15 cellular contexts compared by ENCODE assay signal in genomic region chr2:172431428-172431827, GRCh38. TPM values are rescaled to one million over a fixed set of nuclear protein-coding genes. Genes with fewer than 3 reads are reported as not detected.
A peak's percentile ranks its signal among the peaks of the same experiment; 100 is the strongest.
DNase-seq lines count a peak whose midpoint lies in the region; ATAC-seq, FAIRE-seq and TF ChIP-seq lines count a peak whose summit lies in the region.
"Had no signal": no experiment of that assay in that cellular context is flagged by ENCODE, and none has a peak within 500 bp of the region (broad histone marks: within the 10 kb centered on the region; RNA-seq: fewer than 3 reads in every experiment).

No MANE protein-coding gene starts in this region.

- H3K27me3 Mint-ChIP-seq in CD4-positive, CD25-positive, alpha-beta regulatory T cell = no peaks in the 10 kb centered on the region
- H3K27me3 Mint-ChIP-seq: central memory CD8-positive, alpha-beta T cell had no signal

- peak overlapping the region; percentile 47 for H3K4me3 ChIP-seq in CD4-positive, CD25-positive, alpha-beta regulatory T cell (ENCODE audit: low read depth, low read length)
- H3K4me3 ChIP-seq in pancreas = peak overlapping the region in 1 of 4 donors; percentile 90
- H3K4me3 ChIP-seq: GM12878 had no signal

- intact Hi-C loops in left cardiac atrium (cut with DNase I) (no loop called here), pancreas (cut with DNase I) (no loop called here)

- DNase-seq in CD4-positive, CD25-positive, alpha-beta regulatory T cell = no peak
- DNase-seq in MV-4-11 (lab: John Stamatoyannopoulos, UW) = peak; percentile 22
- DNase-seq in left cardiac atrium = peak; percentile 45
- DNase-seq in pancreas = peak in 5 of 6 donors; percentile 58 to 80 (median 72)
- no peak for DNase-seq in kidney glomerular epithelial cell (lab: John Stamatoyannopoulos, UW)
- DNase-seq in iPS-NIHi11 (ENCODE audit: low spot score) = no peak
- DNase-seq in AG08396 (ENCODE audit: low spot score) = no peak
- no peak for DNase-seq in COLO668 (lab: John Stamatoyannopoulos, UW; ENCODE audit: unreplicated experiment)
- DNase-seq: activated CD4-positive, CD25-positive, alpha-beta regulatory T cell; activated T-cell treated with anti-CD3 and anti-CD28 coated beads, Interleukin-2, amount 50 U/mL, for 72 hours; DMS53; KG1; NCI-H2171 had no signal

- no peaks in the 10 kb centered on the region for H3K36me3 ChIP-seq in CD4-positive, CD25-positive, alpha-beta regulatory T cell (ENCODE audit: control insufficient read depth, insufficient read depth, low read length)
- no peaks in the 10 kb centered on the region for H3K36me3 ChIP-seq in pancreas

- no peaks in the 10 kb centered on the region for H3K27me3 ChIP-seq in CD4-positive, CD25-positive, alpha-beta regulatory T cell (ENCODE audit: control insufficient read depth, insufficient read depth, low read length)
- no peaks in the 10 kb centered on the region for H3K27me3 ChIP-seq in pancreas

- H3K36me3 Mint-ChIP-seq in CD4-positive, CD25-positive, alpha-beta regulatory T cell = no peaks in the 10 kb centered on the region

- no peaks in the 10 kb centered on the region for H3K9me3 Mint-ChIP-seq in CD4-positive, CD25-positive, alpha-beta regulatory T cell
- H3K9me3 Mint-ChIP-seq: activated T-cell treated with anti-CD3 and anti-CD28 coated beads, Interleukin-2, amount 50 U/mL, for 72 hours; central memory CD8-positive, alpha-beta T cell had no signal

- peaks cover 91% of the 10 kb centered on the region for H3K4me1 ChIP-seq in CD4-positive, CD25-positive, alpha-beta regulatory T cell (ENCODE audit: control insufficient read depth, insufficient read depth, low read length, poor library complexity, severe bottlenecking)
- H3K4me1 ChIP-seq in pancreas = peaks cover 13 to 61% (median 39%) of the 10 kb centered on the region in 3 donors

- WGBS in pancreas, 2 donors = 15 to 21% methylated on average over 4 of the region's 4 CpGs

- H3K4me1 Mint-ChIP-seq in CD4-positive, CD25-positive, alpha-beta regulatory T cell = peaks cover 8 to 77% (median 33%) of the 10 kb centered on the region in 4 donors

- peak overlapping the region; percentile 10 to 89 (median 31) for H3K27ac Mint-ChIP-seq in CD4-positive, CD25-positive, alpha-beta regulatory T cell
- H3K27ac Mint-ChIP-seq: activated T-cell treated with anti-CD3 and anti-CD28 coated beads, Interleukin-2, amount 50 U/mL, for 72 hours had no signal

- peak overlapping the region; percentile 16 to 95 (median 92) for H3K4me3 Mint-ChIP-seq in CD4-positive, CD25-positive, alpha-beta regulatory T cell
- H3K4me3 Mint-ChIP-seq: central memory CD8-positive, alpha-beta T cell had no signal

- H3K27ac ChIP-seq in CD4-positive, CD25-positive, alpha-beta regulatory T cell (ENCODE audit: insufficient read depth, low read length, poor library complexity, severe bottlenecking) = peak overlapping the region; percentile 24
- peak overlapping the region in 3 of 4 donors; percentile 1 to 98 (median 98) for H3K27ac ChIP-seq in pancreas

- no peak for ATAC-seq in CD4-positive, CD25-positive, alpha-beta regulatory T cell (ENCODE audit: low read depth in 2 of 2)
- ATAC-seq in left cardiac atrium (peak; percentile 1 to 4), pancreas (peak; percentile 8 to 41 (median 19))
- ATAC-seq: activated T-cell treated with anti-CD3 and anti-CD28 coated beads, Interleukin-2, amount 50 U/mL, for 72 hours; GM12878 had no signal

- no peak for FAIRE-seq in pancreas (lab: Jason Lieb, UNC)
- FAIRE-seq: GM12878 had no signal

- H3K9me3 ChIP-seq in CD4-positive, CD25-positive, alpha-beta regulatory T cell (ENCODE audit: control insufficient read depth in 2 of 2, low read length in 2 of 2) = no peaks in the 10 kb centered on the region
- H3K9me3 ChIP-seq in pancreas = no peaks in the 10 kb centered on the region

- TF ChIP-seq CTCF in pancreas (IDR thresholded peaks at IDR 0.05) = no peak

RNA-seq across cellular contexts. Expression of gene ITGA6, which starts 4.0 kb away (rescaled TPM):
- total RNA-seq in CD4-positive, CD25-positive, alpha-beta regulatory T cell = 68.5 TPM
- 10 to 100 TPM; 39.2 to 59.4 (median 45.8) TPM for polyA plus RNA-seq in CD4-positive, CD25-positive, alpha-beta regulatory T cell
- total RNA-seq in left cardiac atrium = 10 to 100 TPM; 47.0 to 53.3 TPM
- 10 to 100 TPM; 50.7 to 92.7 (median 58.3) TPM for total RNA-seq in pancreas
- polyA plus RNA-seq in pancreas = 10 to 100 TPM; 14.7 to 23.8 TPM

Comparison
In these comparisons a context has a peak if more than half of its experiments do, and no peak if none do; other contexts are left out.
1. ATAC-seq: peak in left cardiac atrium (2 of 2) and pancreas (4 of 4); none in CD4-positive, CD25-positive, alpha-beta regulatory T cell (0 of 2).
2. DNase-seq: peak in MV-4-11 (single experiment), left cardiac atrium (single experiment) and pancreas (5 of 6); none in CD4-positive, CD25-positive, alpha-beta regulatory T cell (0 of 3), kidney glomerular epithelial cell (single experiment), iPS-NIHi11 (single experiment), AG08396 (single experiment) and COLO668 (single experiment).